In the genomic region with DNA sequence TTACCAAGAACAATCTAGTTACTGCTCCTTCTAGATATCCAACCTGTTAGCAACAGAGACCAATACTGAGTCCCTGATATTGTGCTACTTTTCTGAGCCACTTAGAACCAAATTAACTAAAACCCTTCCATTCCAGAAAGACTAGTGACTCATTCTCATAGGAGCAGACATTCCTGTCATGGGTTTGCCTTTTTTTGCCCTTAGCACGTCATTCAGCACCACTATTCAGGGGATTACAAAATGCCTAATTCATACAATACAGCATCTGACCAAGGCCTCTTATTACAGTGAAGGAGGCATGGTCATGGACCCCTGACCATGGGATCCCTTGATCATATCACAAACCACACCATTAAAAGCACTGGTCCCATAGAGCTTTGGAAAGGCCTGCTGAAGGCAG, we compare ENCODE assay signal across 26 cellular contexts.
DNase-seq lines count a peak whose midpoint lies in the region; TF ChIP-seq lines count a peak whose summit lies in the region.
"Had no signal": no experiment of that assay in that cellular context is flagged by ENCODE, and none has a peak within 500 bp of the region (broad histone marks: within the 10 kb centered on the region; RNA-seq: fewer than 3 reads in every experiment).

No MANE protein-coding gene starts in this region.

- peak; percentile 50 for DNase-seq in MCF 10A (ENCODE audit: unreplicated experiment)
- DNase-seq in breast epithelium (ENCODE audit: low spot score in 2 of 2) = no peak
- DNase-seq in mammary epithelial cell = peak; percentile 70
- DNase-seq in fibroblast of the aortic adventitia (ENCODE audit: low read depth) = peak; percentile 19
- no peak for DNase-seq in NCI-H187 treated with DMSO at 0.1 percent for 48 hours (lab: John Stamatoyannopoulos, UW)
- DNase-seq in NCI-H524 (lab: John Stamatoyannopoulos, UW) = no peak
- DNase-seq in NCI-H1694 treated with DMSO at 0.1 percent for 48 hours (lab: John Stamatoyannopoulos, UW) = no peak
- no peak for DNase-seq in Kasumi-1 (lab: John Stamatoyannopoulos, UW)
- DNase-seq: activated CD4-positive, alpha-beta memory T cell treated with anti-CD3 and anti-CD28 coated beads, Interleukin-2, amount 10 ng/mL, durations not matched to agents 7 days and 5 days; activated effector memory CD4-positive, alpha-beta T cell treated with Interleukin-2 at 50 U/mL for 16 hours; COR-L47; DMS79; hypothalamus; left ventricle myocardium inferior; naive B cell; NCI-H2029; NCI-H2227 treated with DMSO at 0.1 percent for 48 hours; NCI-H774; psoas muscle; Right ventricle myocardium superior had no signal

- H3K9me3 ChIP-seq in breast epithelium (no peaks in the 10 kb centered on the region), mammary epithelial cell (replicated peaks; ENCODE audit: insufficient read depth, low read length) (no peaks in the 10 kb centered on the region)
- H3K9me3 ChIP-seq: psoas muscle had no signal

- no peaks in the 10 kb centered on the region for H3K4me1 ChIP-seq in breast epithelium
- H3K4me1 ChIP-seq in mammary epithelial cell (ENCODE audit: insufficient read depth, low read length) = no peaks in the 10 kb centered on the region
- H3K4me1 ChIP-seq: gastroesophageal sphincter, left ventricle myocardium inferior, psoas muscle had no signal

- H3K27me3 ChIP-seq in breast epithelium = no peaks in the 10 kb centered on the region
- H3K27me3 ChIP-seq in mammary epithelial cell (ENCODE audit: insufficient read depth, low read length) = no peaks in the 10 kb centered on the region
- H3K27me3 ChIP-seq: gastroesophageal sphincter had no signal

- BruUV-seq in MCF 10A (replicated peaks; lab: Mats Ljungman, UMichigan) = no TSS peak
- no TSS peak for BruUV-seq in mammary epithelial cell (replicated peaks; lab: Mats Ljungman, UMichigan)

- no peak for TF ChIP-seq POLR2A in breast epithelium (IDR thresholded peaks at IDR 0.05)

- no peak overlapping the region for H3K4me3 Mint-ChIP-seq in MCF 10A (ENCODE audit: unreplicated experiment)
- H3K4me3 Mint-ChIP-seq: activated CD4-positive, alpha-beta memory T cell treated with anti-CD3 and anti-CD28 coated beads, Interleukin-2, amount 10 ng/mL, durations not matched to agents 7 days and 5 days; B cell; dendritic cell treated with granulocyte-macrophage colony-stimulating factor and Interleukin-4, amounts not matched to agents 40 ng/mL and 50 ng/mL, for 4 days; naive B cell; type B pancreatic cell had no signal

- no peak overlapping the region for H3K27ac ChIP-seq in breast epithelium
- H3K27ac ChIP-seq in mammary epithelial cell (ENCODE audit: insufficient read depth, low read depth, low read length) = no peak overlapping the region
- H3K27ac ChIP-seq: 22Rv1, gastroesophageal sphincter, left ventricle myocardium inferior, psoas muscle, skin epidermis had no signal

- in situ Hi-C loops in mammary epithelial cell (cut with MboI; ENCODE audit: low sequenced_read_pairs in 2 of 2) = no loop called here

- no peaks in the 10 kb centered on the region for H3K79me2 ChIP-seq in mammary epithelial cell (ENCODE audit: insufficient read depth, low read length)

- H4K20me1 ChIP-seq in mammary epithelial cell (ENCODE audit: insufficient read depth, low read length) = no peaks in the 10 kb centered on the region

- dilution Hi-C loops in mammary epithelial cell (cut with HindIII; ENCODE audit: low sequenced_read_pairs) = no loop called here

- no peaks in the 10 kb centered on the region for H3K27me3 Mint-ChIP-seq in MCF 10A (ENCODE audit: insufficient read depth, unreplicated experiment)
- H3K27me3 Mint-ChIP-seq: B cell; dendritic cell treated with granulocyte-macrophage colony-stimulating factor and Interleukin-4, amounts not matched to agents 40 ng/mL and 50 ng/mL, for 4 days had no signal

- H3K27ac Mint-ChIP-seq in MCF 10A (ENCODE audit: low read depth, unreplicated experiment) = peak overlapping the region; percentile 61
- H3K27ac Mint-ChIP-seq: activated CD4-positive, alpha-beta memory T cell treated with anti-CD3 and anti-CD28 coated beads, Interleukin-2, amount 10 ng/mL, durations not matched to agents 7 days and 5 days; B cell; dendritic cell treated with granulocyte-macrophage colony-stimulating factor and Interleukin-4, amounts not matched to agents 40 ng/mL and 50 ng/mL, for 4 days; naive B cell; type B pancreatic cell had no signal

- intact Hi-C loops in MCF 10A (cut with micrococcal nuclease) (loop anchor here (5.0 kb wide), 1 partner anchor 55 kb away; no protein-coding TSS in a partner anchor), breast epithelium (cut with DNase I; ENCODE audit: low total_unique reads) (no loop called here), mammary epithelial cell (cut with micrococcal nuclease) (no loop called here)

- CTCF ChIA-PET in MCF 10A (lab: Yijun Ruan, JAX) (interaction anchor here (0.6 kb wide), 1 partner anchor 58 kb away, joined by 3 read pairs; no protein-coding TSS in a partner anchor), mammary epithelial cell (lab: Charles Lee; ENCODE audit: low non-redundant PET) (no interaction called here)

- H3K4me1 Mint-ChIP-seq in MCF 10A (ENCODE audit: insufficient read depth, unreplicated experiment) = peaks cover 20% of the 10 kb centered on the region
- H3K4me1 Mint-ChIP-seq: activated CD4-positive, alpha-beta memory T cell treated with anti-CD3 and anti-CD28 coated beads, Interleukin-2, amount 10 ng/mL, durations not matched to agents 7 days and 5 days; B cell; naive B cell had no signal

- H3K9ac ChIP-seq in mammary epithelial cell (ENCODE audit: insufficient read depth, low read length) = no peak overlapping the region

- POLR2A ChIA-PET in MCF 10A (lab: Yijun Ruan, JAX) = no interaction called here

- TF ChIP-seq CTCF in MCF 10A (IDR thresholded peaks at IDR 0.05; ENCODE audit: unreplicated experiment) (no peak), breast epithelium (IDR thresholded peaks at IDR 0.05) (no peak), mammary epithelial cell (conservative IDR thresholded peaks at IDR 0.05 in 1 of 2, IDR thresholded peaks at IDR 0.05 in 1 of 2; ENCODE audit: extremely low read depth in 1 of 2, insufficient read depth in 1 of 2, low read depth in 1 of 2, low read length in 2 of 2) (no peak), fibroblast of the aortic adventitia (IDR thresholded peaks at IDR 0.05; ENCODE audit: insufficient read depth, low read length) (no peak)

- H3K4me3 ChIP-seq in breast epithelium = no peak overlapping the region
- H3K4me3 ChIP-seq in mammary epithelial cell (replicated peaks in 1 of 3; ENCODE audit: insufficient read depth in 1 of 3, low read depth in 2 of 3, low read length in 3 of 3) = no peak overlapping the region
- H3K4me3 ChIP-seq in fibroblast of the aortic adventitia (ENCODE audit: low read depth, low read length) = no peak overlapping the region
- H3K4me3 ChIP-seq: gastroesophageal sphincter, left ventricle myocardium inferior, psoas muscle, skin epidermis had no signal

- no peak overlapping the region for H2AFZ ChIP-seq in mammary epithelial cell (ENCODE audit: low read depth, low read length)

- no peaks in the 10 kb centered on the region for H3K9me3 Mint-ChIP-seq in MCF 10A (ENCODE audit: unreplicated experiment)
- H3K9me3 Mint-ChIP-seq: activated CD4-positive, alpha-beta memory T cell treated with anti-CD3 and anti-CD28 coated beads, Interleukin-2, amount 10 ng/mL, durations not matched to agents 7 days and 5 days; dendritic cell treated with granulocyte-macrophage colony-stimulating factor and Interleukin-4, amounts not matched to agents 40 ng/mL and 50 ng/mL, for 4 days; type B pancreatic cell had no signal

- H3K36me3 Mint-ChIP-seq in MCF 10A (ENCODE audit: insufficient read depth, unreplicated experiment) = no peaks in the 10 kb centered on the region
- H3K36me3 Mint-ChIP-seq: naive B cell, type B pancreatic cell had no signal

- H3K36me3 ChIP-seq in breast epithelium (no peaks in the 10 kb centered on the region), mammary epithelial cell (ENCODE audit: insufficient read depth, low read length) (no peaks in the 10 kb centered on the region)
- H3K36me3 ChIP-seq: gastroesophageal sphincter, left ventricle myocardium inferior had no signal

- WGBS in mammary epithelial cell (ENCODE audit: low coverage, missing lambda C conversion rate) = 11% methylated on average over 1 of the region's 1 CpG

- H3K4me2 ChIP-seq in mammary epithelial cell (ENCODE audit: insufficient read depth, low read depth, low read length) = no peak overlapping the region

Comparison
In these comparisons a context has a peak if more than half of its experiments do, and no peak if none do; other contexts are left out.
1. DNase-seq: peak in MCF 10A (single experiment), mammary epithelial cell (single experiment) and fibroblast of the aortic adventitia (single experiment); none in breast epithelium (0 of 2), NCI-H187 treated with DMSO at 0.1 percent for 48 hours (single experiment), NCI-H524 (0 of 2), NCI-H1694 treated with DMSO at 0.1 percent for 48 hours (single experiment) and Kasumi-1 (0 of 2).